Comparison of ENCODE assay signal across 12 cellular contexts in the genomic region with DNA sequence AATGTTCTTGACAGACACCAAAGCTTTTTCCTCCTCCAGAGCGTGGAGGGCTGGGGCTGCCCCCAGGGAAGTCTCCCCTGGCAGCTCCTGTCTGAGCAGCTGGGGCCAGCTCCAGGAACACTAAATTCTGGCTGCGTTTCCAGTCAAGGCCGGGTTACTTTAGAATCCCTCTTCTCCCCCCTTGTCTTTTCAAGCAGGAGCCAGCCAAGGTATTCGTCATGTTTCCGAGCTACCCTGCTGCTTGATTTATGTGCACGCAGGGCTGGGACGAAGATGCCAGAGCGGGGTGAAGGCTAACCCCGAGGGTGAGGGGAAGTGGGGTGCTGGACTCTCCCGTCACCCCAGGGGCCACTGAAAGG.
DNase-seq lines count a peak whose midpoint lies in the region; ATAC-seq and TF ChIP-seq lines count a peak whose summit lies in the region.
"Had no signal": no experiment of that assay in that cellular context is flagged by ENCODE, and none has a peak within 500 bp of the region (broad histone marks: within the 10 kb centered on the region; RNA-seq: fewer than 3 reads in every experiment).

No MANE protein-coding gene starts in this region.

- H3K27ac ChIP-seq in gastrocnemius medialis: peak overlapping the region; percentile 71 to 79 (median 74)

- no peaks in the 10 kb centered on the region for H3K9me3 ChIP-seq in gastrocnemius medialis
- H3K9me3 ChIP-seq: BE2C had no signal

- no peaks in the 10 kb centered on the region for H3K27me3 ChIP-seq in gastrocnemius medialis
- H3K27me3 ChIP-seq: BE2C had no signal

- TF ChIP-seq POLR2A in gastrocnemius medialis (IDR thresholded peaks at IDR 0.05): no peak

- H3K36me3 Mint-ChIP-seq in activated naive CD8-positive, alpha-beta T cell treated with anti-CD3 and anti-CD28 coated beads for 36 hours: no peaks in the 10 kb centered on the region

- H3K4me3 Mint-ChIP-seq in activated naive CD8-positive, alpha-beta T cell treated with anti-CD3 and anti-CD28 coated beads for 36 hours: no peak overlapping the region
- H3K4me3 Mint-ChIP-seq: activated T-cell treated with anti-CD3 and anti-CD28 coated beads, Interleukin-2, amount 50 U/mL, for 72 hours had no signal

- H3K4me1 ChIP-seq in gastrocnemius medialis: peaks cover 6 to 32% of the 10 kb centered on the region in 2 donors
- H3K4me1 ChIP-seq: BE2C had no signal

- intact Hi-C loops in gastrocnemius medialis (cut with DNase I; ENCODE audit: low total_unique reads): no loop called here

- H3K27me3 Mint-ChIP-seq in activated naive CD8-positive, alpha-beta T cell treated with anti-CD3 and anti-CD28 coated beads for 36 hours: peaks cover 3% of the 10 kb centered on the region

- in situ Hi-C loops in G401 (cut with HindIII; ENCODE audit: low sequenced_read_pairs) (no loop called here), gastrocnemius medialis (cut with MboI; ENCODE audit: low sequenced_read_pairs in 4 of 4) (no loop called here)

- no peak for TF ChIP-seq CTCF in choroid plexus epithelial cell (conservative IDR thresholded peaks at IDR 0.05; ENCODE audit: low read depth, low read length)
- no peak for TF ChIP-seq CTCF in gastrocnemius medialis (IDR thresholded peaks at IDR 0.05 in 4 of 5, conservative IDR thresholded peaks at IDR 0.05 in 1 of 5)

- peaks cover 5% of the 10 kb centered on the region for H3K4me1 Mint-ChIP-seq in activated naive CD8-positive, alpha-beta T cell treated with anti-CD3 and anti-CD28 coated beads for 36 hours

- no peak overlapping the region for H3K27ac Mint-ChIP-seq in activated naive CD8-positive, alpha-beta T cell treated with anti-CD3 and anti-CD28 coated beads for 36 hours
- H3K27ac Mint-ChIP-seq: activated T-cell treated with anti-CD3 and anti-CD28 coated beads, Interleukin-2, amount 50 U/mL, for 72 hours had no signal

- H3K9me3 Mint-ChIP-seq in activated naive CD8-positive, alpha-beta T cell treated with anti-CD3 and anti-CD28 coated beads for 36 hours: no peaks in the 10 kb centered on the region
- H3K9me3 Mint-ChIP-seq: activated T-cell treated with anti-CD3 and anti-CD28 coated beads, Interleukin-2, amount 50 U/mL, for 72 hours had no signal

- H3K36me3 ChIP-seq in gastrocnemius medialis: no peaks in the 10 kb centered on the region
- H3K36me3 ChIP-seq: BE2C had no signal

- ATAC-seq in gastrocnemius medialis: peak; percentile 69 to 81
- ATAC-seq in GM18502 (IDR thresholded peaks at IDR 0.05; ENCODE audit: poor library complexity, unreplicated experiment): no peak
- ATAC-seq: activated T-cell treated with anti-CD3 and anti-CD28 coated beads, Interleukin-2, amount 50 U/mL, for 72 hours had no signal

- peak; percentile 32 for DNase-seq in G401 (ENCODE audit: low spot score)
- DNase-seq in choroid plexus epithelial cell (ENCODE audit: low read depth): peak; percentile 65
- DNase-seq in left kidney (ENCODE audit: low read depth, low spot score): peak; percentile 71
- DNase-seq in gastrocnemius medialis: peak; percentile 40 to 75
- no peak for DNase-seq in NK-92 treated with Interleukin-12 subunit alpha and Interleukin-12 subunit beta, amount 100 ng/mL, for 24 hours (lab: John Stamatoyannopoulos, UW)
- no peak for DNase-seq in NCI-H2081 treated with DMSO at 0.1 percent for 48 hours (lab: John Stamatoyannopoulos, UW)
- no peak for DNase-seq in activated naive CD8-positive, alpha-beta T cell treated with anti-CD3 and anti-CD28 coated beads for 36 hours
- DNase-seq: activated T-cell treated with anti-CD3 and anti-CD28 coated beads, Interleukin-2, amount 50 U/mL, for 72 hours; BE2C; dermis blood vessel endothelial cell; NCI-H1694 had no signal

- H3K4me3 ChIP-seq in choroid plexus epithelial cell (ENCODE audit: low read depth, low read length) (no peak overlapping the region), gastrocnemius medialis (peak overlapping the region; percentile 11 to 48 (median 27))

Comparison
In these comparisons a context has a peak if more than half of its experiments do, and no peak if none do; other contexts are left out.
1. DNase-seq: peak in G401 (single experiment), choroid plexus epithelial cell (single experiment), left kidney (single experiment) and gastrocnemius medialis (2 of 2); none in NK-92 treated with Interleukin-12 subunit alpha and Interleukin-12 subunit beta, amount 100 ng/mL, for 24 hours (single experiment), NCI-H2081 treated with DMSO at 0.1 percent for 48 hours (single experiment) and activated naive CD8-positive, alpha-beta T cell treated with anti-CD3 and anti-CD28 coated beads for 36 hours (single experiment).